19 cellular contexts compared by ENCODE assay signal in the genomic region with DNA sequence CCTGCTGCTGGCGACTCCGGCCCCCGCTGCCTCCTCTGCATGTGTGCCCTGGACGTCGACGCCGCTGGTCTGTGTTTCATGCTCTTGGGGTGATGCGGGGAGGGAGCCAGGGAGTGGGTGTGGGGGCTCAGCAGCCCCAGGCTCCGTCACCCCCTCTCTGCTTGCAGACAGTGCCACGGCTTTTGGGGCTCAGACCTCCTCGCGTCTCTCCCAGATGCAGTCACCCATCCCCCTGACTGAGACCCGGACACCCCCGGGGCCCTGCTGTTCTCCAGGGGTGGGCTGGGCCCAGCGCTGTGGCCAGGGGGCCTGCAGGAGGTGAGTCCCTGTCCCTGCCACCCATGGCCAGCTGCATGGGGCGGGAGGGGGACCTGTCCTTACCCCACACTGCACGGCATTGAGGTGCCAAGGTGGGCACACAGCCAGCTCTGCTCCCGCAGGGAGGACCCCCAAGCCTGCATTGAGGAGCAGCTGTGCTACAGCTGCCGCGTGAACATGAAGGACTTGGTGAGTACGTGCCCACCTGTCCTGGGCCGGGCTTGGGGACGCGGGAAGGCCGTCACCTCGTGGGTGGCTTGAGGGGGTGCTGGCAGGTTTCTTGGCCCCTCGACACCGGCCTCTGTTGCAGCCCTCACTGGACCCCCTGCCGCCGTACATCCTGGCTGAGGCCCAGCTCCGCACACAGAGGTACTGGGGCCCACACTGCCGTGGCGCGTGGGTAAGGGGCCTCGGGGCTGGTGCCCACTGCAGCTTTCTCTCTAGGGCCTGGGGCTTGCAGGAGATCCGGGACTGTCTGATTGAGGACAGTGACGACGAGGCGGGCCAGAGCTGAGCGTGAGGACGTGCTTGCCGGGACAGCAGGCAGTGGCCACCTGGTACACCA. TPM values are rescaled to one million over a fixed set of nuclear protein-coding genes. Genes with fewer than 3 reads are reported as not detected.
DNase-seq lines count a peak whose midpoint lies in the region; ATAC-seq, FAIRE-seq and TF ChIP-seq lines count a peak whose summit lies in the region.
"Had no signal": no experiment of that assay in that cellular context is flagged by ENCODE, and none has a peak within 500 bp of the region (broad histone marks: within the 10 kb centered on the region; RNA-seq: fewer than 3 reads in every experiment).

No MANE protein-coding gene starts in this region.

- no TSS peak for BruUV-seq in HCT116 (replicated peaks; lab: Mats Ljungman, UMichigan)
- BruUV-seq in HepG2 (replicated peaks; lab: Mats Ljungman, UMichigan): no TSS peak

- FAIRE-seq in HepG2 (lab: Jason Lieb, UNC): no peak
- FAIRE-seq: GM12878, HTR-8/SVneo had no signal

- H3K27me3 ChIP-seq in HCT116 (ENCODE audit: insufficient read depth, low read length) (no peaks in the 10 kb centered on the region), HepG2 (ENCODE audit: control insufficient read depth in 1 of 2, insufficient read depth in 2 of 2, low read length in 2 of 2) (no peaks in the 10 kb centered on the region), colonic mucosa (no peaks in the 10 kb centered on the region)
- H3K27me3 ChIP-seq: BLaER1 had no signal

- TF ChIP-seq CTCF in HCT116 (IDR thresholded peaks at IDR 0.05 in 2 of 3, conservative IDR thresholded peaks at IDR 0.05 in 1 of 3; ENCODE audit: borderline replicate concordance in 1 of 3, insufficient read depth in 1 of 3, low read depth in 2 of 3, low read length in 2 of 3) (no peak), HepG2 (CRISPR knock-in tag; IDR thresholded peaks at IDR 0.05) (no peak), CD14-positive monocyte (IDR thresholded peaks at IDR 0.05) (no peak), colonic mucosa (IDR thresholded peaks at IDR 0.05) (no peak)

- RAD21 ChIA-PET in HCT116 (lab: Charles Lee; ENCODE audit: low non-redundant PET in 1 of 2, low total read pairs in 2 of 2, uncharacterized antibody in 2 of 2, unreplicated experiment in 2 of 2): no interaction called here

- CTCF ChIA-PET in activated CD4-positive, alpha-beta T cell treated with anti-CD3 and anti-CD28 coated beads for 36 hours (lab: Charles Lee): no interaction called here
- CTCF ChIA-PET in HCT116 (lab: Charles Lee) (interaction anchor here (0.8 to 1.1 kb wide), 2 partner anchors 23 kb away, joined by 4 to 5 read pairs; no protein-coding TSS in a partner anchor), HepG2 (lab: Yijun Ruan, JAX; ENCODE audit: low intra/inter-chr PET ratio, low total read pairs) (no interaction called here)

- no peaks in the 10 kb centered on the region for H3K9me2 ChIP-seq in HCT116 (ENCODE audit: insufficient read depth)

- TF ChIP-seq POLR2A in HCT116 (IDR thresholded peaks at IDR 0.05; ENCODE audit: borderline replicate concordance, extremely low read depth, insufficient read depth, insufficient read length) (no peak), HepG2 (IDR thresholded peaks at IDR 0.05; ENCODE audit: insufficient read depth in 1 of 2, low read depth in 2 of 2, low read length in 2 of 2) (no peak; a peak in 1 of 4 replicates)

- H3K4me3 Mint-ChIP-seq in activated CD4-positive, alpha-beta T cell treated with anti-CD3 and anti-CD28 coated beads for 36 hours: no peak overlapping the region
- no peak overlapping the region for H3K4me3 Mint-ChIP-seq in stimulated activated naive B cell treated with anti-CD40 and anti-IgM and Interleukin-4, amounts not matched to agents 10 μg/mL and 1 μg/mL and 100 μg/mL, for 72 hours
- no peak overlapping the region for H3K4me3 Mint-ChIP-seq in CD14-positive monocyte
- H3K4me3 Mint-ChIP-seq: CD4-positive, CD25-positive, alpha-beta regulatory T cell; H9; HFFc6 had no signal

- peak; percentile 11 for ATAC-seq in activated CD4-positive, alpha-beta T cell treated with anti-CD3 and anti-CD28 coated beads for 36 hours
- ATAC-seq in HCT116 (peak; percentile 4; the same call in 1 of the 2 replicates), HepG2 (no peak), left cardiac atrium (no peak)
- no peak for ATAC-seq in stimulated activated naive B cell treated with anti-CD40 and anti-IgM and Interleukin-4, amounts not matched to agents 10 μg/mL and 1 μg/mL and 100 μg/mL, for 72 hours (replicated peaks)

- H3K4me2 ChIP-seq in HCT116 (ENCODE audit: low read length) (no peak overlapping the region), HepG2 (ENCODE audit: low read depth, low read length) (no peak overlapping the region)
- H3K4me2 ChIP-seq: BLaER1 had no signal

- WGBS in HepG2 (ENCODE audit: low lambda C conversion rate): 94% methylated on average over 38 of the region's 42 CpGs

- no peaks in the 10 kb centered on the region for H3K9me3 Mint-ChIP-seq in activated CD4-positive, alpha-beta T cell treated with anti-CD3 and anti-CD28 coated beads for 36 hours (ENCODE audit: low read depth)
- H3K9me3 Mint-ChIP-seq in stimulated activated naive B cell treated with anti-CD40 and anti-IgM and Interleukin-4, amounts not matched to agents 10 μg/mL and 1 μg/mL and 100 μg/mL, for 72 hours: no peaks in the 10 kb centered on the region
- no peaks in the 10 kb centered on the region for H3K9me3 Mint-ChIP-seq in CD14-positive monocyte
- H3K9me3 Mint-ChIP-seq: CD4-positive, CD25-positive, alpha-beta regulatory T cell; H9; HFFc6 had no signal

- H3K27me3 Mint-ChIP-seq in activated CD4-positive, alpha-beta T cell treated with anti-CD3 and anti-CD28 coated beads for 36 hours: no peaks in the 10 kb centered on the region
- no peaks in the 10 kb centered on the region for H3K27me3 Mint-ChIP-seq in stimulated activated naive B cell treated with anti-CD40 and anti-IgM and Interleukin-4, amounts not matched to agents 10 μg/mL and 1 μg/mL and 100 μg/mL, for 72 hours
- H3K27me3 Mint-ChIP-seq in CD14-positive monocyte (ENCODE audit: low read depth in 3 of 3): no peaks in the 10 kb centered on the region
- H3K27me3 Mint-ChIP-seq: CD4-positive, CD25-positive, alpha-beta regulatory T cell had no signal

- intact Hi-C loops in activated CD4-positive, alpha-beta T cell treated with anti-CD3 and anti-CD28 coated beads for 36 hours (cut with DNase I, micrococcal nuclease): no loop called here
- intact Hi-C loops in HCT116 (cut with micrococcal nuclease): no loop called here
- intact Hi-C loops in HepG2 (cut with micrococcal nuclease; ENCODE audit: unreplicated experiment): no loop called here
- intact Hi-C loops in CD14-positive monocyte (cut with micrococcal nuclease): no loop called here
- intact Hi-C loops in left cardiac atrium (cut with DNase I): no loop called here
- intact Hi-C loops in colonic mucosa (cut with DNase I): no loop called here

- in situ Hi-C loops in HepG2 (cut with HindIII; ENCODE audit: extremely low pct_ligation_motif_present, low pct_unique_long_range_greater_than_20kb): no loop called here

- DNase-seq in activated CD4-positive, alpha-beta T cell treated with anti-CD3 and anti-CD28 coated beads for 36 hours: no peak
- no peak for DNase-seq in activated CD4-positive, alpha-beta T cell treated with anti-CD3 and anti-CD28 coated beads, Interleukin-2, amount 50 U/mL, for 4 hours
- DNase-seq in HCT116 (ENCODE audit: low read depth, low spot score): no peak
- DNase-seq in HepG2 (ENCODE audit: low spot score): no peak
- no peak for DNase-seq in stimulated activated naive B cell treated with anti-CD40 and anti-IgM and Interleukin-4, amounts not matched to agents 10 μg/mL and 1 μg/mL and 100 μg/mL, for 72 hours
- no peak for DNase-seq in CD14-positive monocyte (ENCODE audit: low spot score)
- no peak for DNase-seq in left cardiac atrium
- DNase-seq in colonic mucosa: no peak
- DNase-seq: AML-193; Calu3; CD4-positive, CD25-positive, alpha-beta regulatory T cell; DMS 273 treated with DMSO at 0.1 percent for 48 hours; GOT3; H9 had no signal

- H3K4me3 ChIP-seq in HCT116 (replicated peaks in 1 of 2; ENCODE audit: low read depth in 1 of 2, low read length in 2 of 2) (no peak overlapping the region), HepG2 (replicated peaks in 1 of 3; ENCODE audit: insufficient read depth in 1 of 3, low read depth in 2 of 3, low read length in 3 of 3) (no peak overlapping the region), colonic mucosa (no peak overlapping the region)
- H3K4me3 ChIP-seq: BLaER1, GM12878 had no signal

- POLR2A ChIA-PET in activated CD4-positive, alpha-beta T cell treated with anti-CD3 and anti-CD28 coated beads for 36 hours (lab: Charles Lee): no interaction called here
- POLR2A ChIA-PET in HCT116 (lab: Charles Lee) (no interaction called here), HepG2 (lab: Yijun Ruan, JAX) (interaction anchor here (0.6 to 1.0 kb wide), 2 partner anchors 9 to 28 kb away, joined by 3 to 4 read pairs; no protein-coding TSS in a partner anchor)

- TF ChIP-seq RAD21 in HCT116 (IDR thresholded peaks at IDR 0.05; ENCODE audit: low read depth): no peak
- no peak for TF ChIP-seq RAD21 in HepG2 (CRISPR knock-in tag; IDR thresholded peaks at IDR 0.05)

- H3K4me1 ChIP-seq in HCT116 (ENCODE audit: control insufficient read depth in 1 of 2, insufficient read depth in 2 of 2, low read length in 2 of 2) (peaks cover 0 to 5% of the 10 kb centered on the region in 2 experiments; a peak in 1 of 4 replicates), HepG2 (ENCODE audit: insufficient read depth, low read length) (peaks cover 19% of the 10 kb centered on the region), colonic mucosa (no peaks in the 10 kb centered on the region)

- 0 out of 2 replicates have a peak, but pooled peaks cover 3% of the 10 kb centered on the region for H4K20me1 ChIP-seq in HCT116 (ENCODE audit: insufficient read depth)
- no peaks in the 10 kb centered on the region for H4K20me1 ChIP-seq in HepG2 (ENCODE audit: insufficient read depth, low read length)

- peaks cover 15% of the 10 kb centered on the region for H3K36me3 Mint-ChIP-seq in activated CD4-positive, alpha-beta T cell treated with anti-CD3 and anti-CD28 coated beads for 36 hours (ENCODE audit: low read depth)
- H3K36me3 Mint-ChIP-seq in stimulated activated naive B cell treated with anti-CD40 and anti-IgM and Interleukin-4, amounts not matched to agents 10 μg/mL and 1 μg/mL and 100 μg/mL, for 72 hours: peaks cover 42 to 54% of the 10 kb centered on the region in 2 donors
- H3K36me3 Mint-ChIP-seq in CD14-positive monocyte: peaks cover 39 to 69% of the 10 kb centered on the region in 2 donors

- H3K9ac ChIP-seq in HCT116 (ENCODE audit: low read length): no peak overlapping the region
- H3K9ac ChIP-seq in HepG2 (ENCODE audit: insufficient read depth, low read depth, low read length): no peak overlapping the region
- no peak overlapping the region for H3K9ac ChIP-seq in colonic mucosa (ENCODE audit: low read depth in 2 of 2, low read length in 2 of 2)
- H3K9ac ChIP-seq: BLaER1 had no signal

- H3K27ac ChIP-seq in HCT116 (ENCODE audit: low read depth, low read length) (no peak overlapping the region; the same call in 1 of the 2 replicates), HepG2 (ENCODE audit: extremely low read length, insufficient read depth, low read length) (no peak overlapping the region), colonic mucosa (no peak overlapping the region)
- H3K27ac ChIP-seq: BLaER1 had no signal

- H3K79me2 ChIP-seq in HCT116 (ENCODE audit: insufficient read depth, low read length) (peaks cover 19% of the 10 kb centered on the region; the same call in 1 of the 2 replicates), HepG2 (ENCODE audit: insufficient read depth, low read length) (peaks cover 4% of the 10 kb centered on the region)

- TF ChIP-seq EP300 in HepG2 (IDR thresholded peaks at IDR 0.05; ENCODE audit: low read depth in 2 of 2, low read length in 2 of 2) (no peak), HepG2 (CRISPR knock-in tag; IDR thresholded peaks at IDR 0.05; ENCODE audit: borderline replicate concordance) (no peak)

- H3K27ac Mint-ChIP-seq in activated CD4-positive, alpha-beta T cell treated with anti-CD3 and anti-CD28 coated beads for 36 hours: no peak overlapping the region
- peak overlapping the region; percentile 67 for H3K27ac Mint-ChIP-seq in stimulated activated naive B cell treated with anti-CD40 and anti-IgM and Interleukin-4, amounts not matched to agents 10 μg/mL and 1 μg/mL and 100 μg/mL, for 72 hours
- H3K27ac Mint-ChIP-seq in CD14-positive monocyte: no peak overlapping the region
- H3K27ac Mint-ChIP-seq: CD4-positive, CD25-positive, alpha-beta regulatory T cell; H9; HFFc6 had no signal

- no peak overlapping the region for H2AFZ ChIP-seq in HCT116 (ENCODE audit: low read depth, low read length, poor library complexity, severe bottlenecking)
- H2AFZ ChIP-seq in HepG2 (ENCODE audit: low read length): no peak overlapping the region

- no peaks in the 10 kb centered on the region for H3K9me3 ChIP-seq in HCT116 (ENCODE audit: control insufficient read depth in 1 of 2, insufficient read depth in 1 of 2, low read depth in 1 of 2, low read length in 2 of 2)
- H3K9me3 ChIP-seq in HepG2 (ENCODE audit: low read length): no peaks in the 10 kb centered on the region
- H3K9me3 ChIP-seq in colonic mucosa: no peaks in the 10 kb centered on the region
- H3K9me3 ChIP-seq: BLaER1 had no signal

- no peaks in the 10 kb centered on the region for H3K4me1 Mint-ChIP-seq in activated CD4-positive, alpha-beta T cell treated with anti-CD3 and anti-CD28 coated beads for 36 hours
- peaks cover 10 to 13% of the 10 kb centered on the region in 2 donors for H3K4me1 Mint-ChIP-seq in stimulated activated naive B cell treated with anti-CD40 and anti-IgM and Interleukin-4, amounts not matched to agents 10 μg/mL and 1 μg/mL and 100 μg/mL, for 72 hours
- no peaks in the 10 kb centered on the region for H3K4me1 Mint-ChIP-seq in CD14-positive monocyte

- H3K36me3 ChIP-seq in HCT116 (ENCODE audit: control insufficient read depth in 1 of 2, insufficient read depth in 2 of 2, low read length in 2 of 2) (peaks cover 37 to 62% of the 10 kb centered on the region in 2 experiments; a peak in 3 of 4 replicates), HepG2 (replicated peaks in 1 of 2; ENCODE audit: control insufficient read depth in 1 of 2, insufficient read depth in 2 of 2, low read length in 2 of 2) (peaks cover 38 to 58% of the 10 kb centered on the region in 2 experiments; a peak in 4 of 5 replicates), colonic mucosa (peaks cover 13% of the 10 kb centered on the region)

RNA-seq across cellular contexts. Expression of a gene that starts 8.4 kb away (rescaled TPM):
- 10 to 100 TPM; 29.6 to 36.2 TPM for total RNA-seq in activated CD4-positive, alpha-beta T cell treated with anti-CD3 and anti-CD28 coated beads for 36 hours
- 71.3 TPM for total RNA-seq in HCT116 (2021; ENCODE audit: unreplicated experiment)
- polyA plus RNA-seq in HCT116 (2012): 40.4 and 63.0 TPM in 2 replicates
- 21.9 TPM in 2 replicates for total RNA-seq in HepG2 (2016; rRNA removed; fragmentation: Illumina TruSeq; extraction: Trizol)
- 11.4 and 12.8 TPM in 2 replicates for total RNA-seq in HepG2 (2016; cell fraction: cytosol; rRNA removed; fragmentation: Illumina TruSeq; extraction: Trizol; ENCODE audit: low read depth)
- 16.8 and 22.4 TPM in 2 replicates for total RNA-seq in HepG2 (2016; cell fraction: insoluble cytoplasmic fraction; rRNA removed; fragmentation: Illumina TruSeq; extraction: Trizol)
- 13.8 and 15.9 TPM in 2 replicates for total RNA-seq in HepG2 (2016; cell fraction: membrane; rRNA removed; fragmentation: Illumina TruSeq; extraction: Trizol)
- total RNA-seq in HepG2 (2016; cell fraction: nucleus; rRNA removed; fragmentation: Illumina TruSeq; extraction: Trizol): 16.7 and 17.2 TPM in 2 replicates
- 13.3 and 18.5 TPM in 2 replicates for polyA plus RNA-seq in HepG2 (2011; rRNA removed)
- 11.8 and 19.4 TPM in 2 replicates for polyA plus RNA-seq in HepG2 (2011; cell fraction: cytosol; rRNA removed)
- polyA plus RNA-seq in HepG2 (2011; cell fraction: nucleus; rRNA removed): 63.3 and 73.6 TPM in 2 replicates
- polyA plus RNA-seq in HepG2 (2012): 11.6 and 15.1 TPM in 2 replicates
- polyA plus RNA-seq in HepG2 (2016; cell fraction: cytosol; fragmentation: Illumina TruSeq; extraction: Trizol; ENCODE audit: low read depth): 12.4 and 16.5 TPM in 2 replicates
- polyA plus RNA-seq in HepG2 (2016; cell fraction: insoluble cytoplasmic fraction; fragmentation: Illumina TruSeq; extraction: Trizol; ENCODE audit: low read depth): 20.9 and 22.4 TPM in 2 replicates
- 13.3 and 14.9 TPM in 2 replicates for polyA plus RNA-seq in HepG2 (2016; cell fraction: membrane; fragmentation: Illumina TruSeq; extraction: Trizol; ENCODE audit: low read depth)
- 39.4 and 44.9 TPM in 2 replicates for polyA plus RNA-seq in HepG2 (2016; cell fraction: nucleus; fragmentation: Illumina TruSeq; extraction: Trizol; ENCODE audit: insufficient read depth, low read depth)
- polyA minus RNA-seq in HepG2 (2011; rRNA and poly(A)+ RNA removed; ENCODE audit: low replicate concordance): 23.1 and 25.7 TPM in 2 replicates
- polyA minus RNA-seq in HepG2 (2011; cell fraction: cytosol; rRNA and poly(A)+ RNA removed): 15.2 and 18.6 TPM in 2 replicates
- polyA minus RNA-seq in HepG2 (2011; cell fraction: nucleus; rRNA and poly(A)+ RNA removed): 19.3 and 20.7 TPM in 2 replicates
- polyA plus RNA-seq in CD14-positive monocyte: 1 to 10 TPM; 5.9 to 7.5 TPM
- 10 to 100 TPM; 12.8 to 18.4 TPM for total RNA-seq in left cardiac atrium
- 10 to 100 TPM in 1 of 2 donors, 1 to 10 TPM in 1; 7.8 to 23.1 TPM for total RNA-seq in colonic mucosa

RNA-seq across cellular contexts. Expression of a gene that starts 8.5 kb away (rescaled TPM):
- 10 to 100 TPM; 44.0 to 49.7 TPM for total RNA-seq in activated CD4-positive, alpha-beta T cell treated with anti-CD3 and anti-CD28 coated beads for 36 hours
- total RNA-seq in HCT116 (2021; ENCODE audit: unreplicated experiment) (39.4 TPM), HepG2 (2016; rRNA removed; fragmentation: Illumina TruSeq; extraction: Trizol) (15.1 and 23.0 TPM in 2 replicates), left cardiac atrium (10 to 100 TPM; 18.3 to 20.1 TPM), colonic mucosa (1 to 10 TPM; 9.2 to 9.3 TPM)
- polyA plus RNA-seq in HCT116 (2012): 21.5 and 22.1 TPM in 2 replicates
- 36.0 and 37.2 TPM in 2 replicates for total RNA-seq in HepG2 (2016; cell fraction: cytosol; rRNA removed; fragmentation: Illumina TruSeq; extraction: Trizol; ENCODE audit: low read depth)
- 17.3 and 23.3 TPM in 2 replicates for total RNA-seq in HepG2 (2016; cell fraction: insoluble cytoplasmic fraction; rRNA removed; fragmentation: Illumina TruSeq; extraction: Trizol)
- total RNA-seq in HepG2 (2016; cell fraction: membrane; rRNA removed; fragmentation: Illumina TruSeq; extraction: Trizol): 41.6 and 45.9 TPM in 2 replicates
- 14.0 and 14.1 TPM in 2 replicates for total RNA-seq in HepG2 (2016; cell fraction: nucleus; rRNA removed; fragmentation: Illumina TruSeq; extraction: Trizol)
- polyA plus RNA-seq in HepG2 (2011; rRNA removed) (21.4 and 26.2 TPM in 2 replicates), CD14-positive monocyte (100 to 1,000 TPM in 1 of 2 donors, 10 to 100 TPM in 1; 99.3 to 120 TPM)
- polyA plus RNA-seq in HepG2 (2011; cell fraction: cytosol; rRNA removed): 14.8 and 24.4 TPM in 2 replicates
- 83.8 and 91.3 TPM in 2 replicates for polyA plus RNA-seq in HepG2 (2011; cell fraction: nucleus; rRNA removed)
- polyA plus RNA-seq in HepG2 (2012): 12.2 and 16.1 TPM in 2 replicates
- 22.9 and 25.4 TPM in 2 replicates for polyA plus RNA-seq in HepG2 (2016; cell fraction: cytosol; fragmentation: Illumina TruSeq; extraction: Trizol; ENCODE audit: low read depth)
- polyA plus RNA-seq in HepG2 (2016; cell fraction: insoluble cytoplasmic fraction; fragmentation: Illumina TruSeq; extraction: Trizol; ENCODE audit: low read depth): 19.2 and 20.2 TPM in 2 replicates
- 32.0 and 34.1 TPM in 2 replicates for polyA plus RNA-seq in HepG2 (2016; cell fraction: membrane; fragmentation: Illumina TruSeq; extraction: Trizol; ENCODE audit: low read depth)
- polyA plus RNA-seq in HepG2 (2016; cell fraction: nucleus; fragmentation: Illumina TruSeq; extraction: Trizol; ENCODE audit: insufficient read depth, low read depth): 36.7 and 43.4 TPM in 2 replicates
- polyA minus RNA-seq in HepG2 (2011; rRNA and poly(A)+ RNA removed; ENCODE audit: low replicate concordance): 11.5 and 25.6 TPM in 2 replicates
- polyA minus RNA-seq in HepG2 (2011; cell fraction: cytosol; rRNA and poly(A)+ RNA removed): 12.9 and 17.8 TPM in 2 replicates
- polyA minus RNA-seq in HepG2 (2011; cell fraction: nucleus; rRNA and poly(A)+ RNA removed): 14.2 and 18.7 TPM in 2 replicates

RNA-seq across cellular contexts. Expression of a gene that starts 28.4 kb away (rescaled TPM):
- 1 to 10 TPM; 3.6 to 4.1 TPM for total RNA-seq in activated CD4-positive, alpha-beta T cell treated with anti-CD3 and anti-CD28 coated beads for 36 hours
- total RNA-seq in HCT116 (2021; ENCODE audit: unreplicated experiment): 2.2 TPM
- polyA plus RNA-seq in HCT116 (2012): 1.8 and 2.3 TPM in 2 replicates
- total RNA-seq in HepG2 (2016; rRNA removed; fragmentation: Illumina TruSeq; extraction: Trizol): 0.09 and 0.18 TPM in 2 replicates
- not detected in 2 replicates for total RNA-seq in HepG2 (2016; cell fraction: cytosol; rRNA removed; fragmentation: Illumina TruSeq; extraction: Trizol; ENCODE audit: low read depth)
- total RNA-seq in HepG2 (2016; cell fraction: insoluble cytoplasmic fraction; rRNA removed; fragmentation: Illumina TruSeq; extraction: Trizol): 0.13 and 0.17 TPM in 2 replicates
- 0.12 TPM in 1 of 2 replicates, not detected in the other for total RNA-seq in HepG2 (2016; cell fraction: membrane; rRNA removed; fragmentation: Illumina TruSeq; extraction: Trizol)
- total RNA-seq in HepG2 (2016; cell fraction: nucleus; rRNA removed; fragmentation: Illumina TruSeq; extraction: Trizol): not detected in 2 replicates
- 0.18 and 0.40 TPM in 2 replicates for polyA plus RNA-seq in HepG2 (2011; rRNA removed)
- 0.18 and 0.44 TPM in 2 replicates for polyA plus RNA-seq in HepG2 (2011; cell fraction: cytosol; rRNA removed)
- 0.35 and 0.64 TPM in 2 replicates for polyA plus RNA-seq in HepG2 (2011; cell fraction: nucleus; rRNA removed)
- 0.40 and 0.47 TPM in 2 replicates for polyA plus RNA-seq in HepG2 (2012)
- 0.08 TPM in 1 of 2 replicates, not detected in the other for polyA plus RNA-seq in HepG2 (2016; cell fraction: cytosol; fragmentation: Illumina TruSeq; extraction: Trizol; ENCODE audit: low read depth)
- 0.26 TPM in 1 of 2 replicates, not detected in the other for polyA plus RNA-seq in HepG2 (2016; cell fraction: insoluble cytoplasmic fraction; fragmentation: Illumina TruSeq; extraction: Trizol; ENCODE audit: low read depth)
- 0.15 and 0.21 TPM in 2 replicates for polyA plus RNA-seq in HepG2 (2016; cell fraction: membrane; fragmentation: Illumina TruSeq; extraction: Trizol; ENCODE audit: low read depth)
- 0.27 TPM in 1 of 2 replicates, not detected in the other for polyA plus RNA-seq in HepG2 (2016; cell fraction: nucleus; fragmentation: Illumina TruSeq; extraction: Trizol; ENCODE audit: insufficient read depth, low read depth)
- polyA minus RNA-seq in HepG2 (2011; rRNA and poly(A)+ RNA removed; ENCODE audit: low replicate concordance): 0.84 TPM in 1 of 2 replicates, not detected in the other
- polyA minus RNA-seq in HepG2 (2011; cell fraction: cytosol; rRNA and poly(A)+ RNA removed): not detected in 2 replicates
- not detected in 2 replicates for polyA minus RNA-seq in HepG2 (2011; cell fraction: nucleus; rRNA and poly(A)+ RNA removed)
- 1 to 10 TPM; 4.2 to 5.3 TPM for polyA plus RNA-seq in CD14-positive monocyte
- 1 to 10 TPM in 1 of 2 donors, under 1 TPM in 1; 0.55 to 2.7 TPM for total RNA-seq in left cardiac atrium
- under 1 TPM; 0.25 to 0.40 TPM for total RNA-seq in colonic mucosa
- total RNA-seq: A673, HFFc6 had no signal

RNA-seq across cellular contexts. Expression of a gene that starts 51.8 kb away (rescaled TPM):
- total RNA-seq in activated CD4-positive, alpha-beta T cell treated with anti-CD3 and anti-CD28 coated beads for 36 hours: 10 to 100 TPM; 62.8 to 81.1 TPM
- total RNA-seq in HCT116 (2021; ENCODE audit: unreplicated experiment) (119 TPM), HepG2 (2016; rRNA removed; fragmentation: Illumina TruSeq; extraction: Trizol) (128 and 187 TPM in 2 replicates), left cardiac atrium (10 to 100 TPM; 31.3 to 32.9 TPM), colonic mucosa (100 to 1,000 TPM in 1 of 2 donors, 10 to 100 TPM in 1; 86.2 to 132 TPM)
- 97.0 and 141 TPM in 2 replicates for polyA plus RNA-seq in HCT116 (2012)
- total RNA-seq in HepG2 (2016; cell fraction: cytosol; rRNA removed; fragmentation: Illumina TruSeq; extraction: Trizol; ENCODE audit: low read depth): 86.8 and 92.1 TPM in 2 replicates
- 110 and 194 TPM in 2 replicates for total RNA-seq in HepG2 (2016; cell fraction: insoluble cytoplasmic fraction; rRNA removed; fragmentation: Illumina TruSeq; extraction: Trizol)
- total RNA-seq in HepG2 (2016; cell fraction: membrane; rRNA removed; fragmentation: Illumina TruSeq; extraction: Trizol): 93.3 and 93.5 TPM in 2 replicates
- total RNA-seq in HepG2 (2016; cell fraction: nucleus; rRNA removed; fragmentation: Illumina TruSeq; extraction: Trizol): 150 and 173 TPM in 2 replicates
- polyA plus RNA-seq in HepG2 (2011; rRNA removed) (28.1 and 68.9 TPM in 2 replicates), CD14-positive monocyte (10 to 100 TPM in 1 of 2 donors, 1 to 10 TPM in 1; 9.0 to 12.2 TPM)
- polyA plus RNA-seq in HepG2 (2011; cell fraction: cytosol; rRNA removed): 33.1 and 34.9 TPM in 2 replicates
- polyA plus RNA-seq in HepG2 (2011; cell fraction: nucleus; rRNA removed): 340 and 407 TPM in 2 replicates
- 81.3 and 104 TPM in 2 replicates for polyA plus RNA-seq in HepG2 (2012)
- polyA plus RNA-seq in HepG2 (2016; cell fraction: cytosol; fragmentation: Illumina TruSeq; extraction: Trizol; ENCODE audit: low read depth): 49.5 and 55.8 TPM in 2 replicates
- polyA plus RNA-seq in HepG2 (2016; cell fraction: insoluble cytoplasmic fraction; fragmentation: Illumina TruSeq; extraction: Trizol; ENCODE audit: low read depth): 117 and 128 TPM in 2 replicates
- 64.4 TPM in 2 replicates for polyA plus RNA-seq in HepG2 (2016; cell fraction: membrane; fragmentation: Illumina TruSeq; extraction: Trizol; ENCODE audit: low read depth)
- polyA plus RNA-seq in HepG2 (2016; cell fraction: nucleus; fragmentation: Illumina TruSeq; extraction: Trizol; ENCODE audit: insufficient read depth, low read depth): 435 and 459 TPM in 2 replicates
- 8.9 and 43.8 TPM in 2 replicates for polyA minus RNA-seq in HepG2 (2011; rRNA and poly(A)+ RNA removed; ENCODE audit: low replicate concordance)
- polyA minus RNA-seq in HepG2 (2011; cell fraction: cytosol; rRNA and poly(A)+ RNA removed): 24.2 and 37.5 TPM in 2 replicates
- polyA minus RNA-seq in HepG2 (2011; cell fraction: nucleus; rRNA and poly(A)+ RNA removed): 34.4 and 55.3 TPM in 2 replicates

Comparison
In these comparisons a context has a peak if more than half of its experiments do, and no peak if none do; other contexts are left out.
1. ATAC-seq: peak in activated CD4-positive, alpha-beta T cell treated with anti-CD3 and anti-CD28 coated beads for 36 hours (single experiment) and HCT116 (single experiment); none in HepG2 (single experiment), stimulated activated naive B cell treated with anti-CD40 and anti-IgM and Interleukin-4, amounts not matched to agents 10 μg/mL and 1 μg/mL and 100 μg/mL, for 72 hours (0 of 2) and left cardiac atrium (0 of 2).